ENCODE assay signal across 15 cellular contexts in genomic region chr20:13659288-13659687, GRCh38. TPM values are rescaled to one million over a fixed set of nuclear protein-coding genes. Genes with fewer than 3 reads are reported as not detected.
DNase-seq lines count a peak whose midpoint lies in the region; ATAC-seq and TF ChIP-seq lines count a peak whose summit lies in the region.
"Had no signal": no experiment of that assay in that cellular context is flagged by ENCODE, and none has a peak within 500 bp of the region (broad histone marks: within the 10 kb centered on the region; RNA-seq: fewer than 3 reads in every experiment).

No MANE protein-coding gene starts in this region.

- ATAC-seq in GM18858 (IDR thresholded peaks at IDR 0.05; ENCODE audit: unreplicated experiment): peak; percentile 98
- ATAC-seq in GM21619 (IDR thresholded peaks at IDR 0.05; ENCODE audit: unreplicated experiment): peak; percentile 91
- ATAC-seq in HG03139 (IDR thresholded peaks at IDR 0.05; ENCODE audit: unreplicated experiment): peak; percentile 88
- ATAC-seq in activated B cell treated with CpG ODN at 0.5 μM for 24 hours (ENCODE audit: low read depth): peak; percentile 97
- ATAC-seq: Right ventricle myocardium inferior, upper lobe of right lung had no signal

- no peaks in the 10 kb centered on the region for H3K9me3 Mint-ChIP-seq in activated B cell treated with CpG ODN at 0.5 μM for 24 hours
- H3K9me3 Mint-ChIP-seq: H9 had no signal

- intact Hi-C loops in activated B cell treated with CpG ODN at 0.5 μM for 24 hours (cut with micrococcal nuclease): loop anchor here (1.0 kb wide), 1 partner anchor 20 kb away; no protein-coding TSS in a partner anchor

- CTCF ChIA-PET in activated B cell treated with CpG ODN at 0.5 μM for 24 hours (lab: Charles Lee): no interaction called here
- CTCF ChIA-PET in HEK293T (lab: Yijun Ruan, JAX): interaction anchor here (0.6 kb wide), 1 partner anchor 397 kb away, joined by 3 read pairs; no protein-coding TSS in a partner anchor

- H3K4me1 Mint-ChIP-seq in activated B cell treated with CpG ODN at 0.5 μM for 24 hours: peaks cover 22% of the 10 kb centered on the region

- POLR2A ChIA-PET in activated B cell treated with CpG ODN at 0.5 μM for 24 hours (lab: Charles Lee): interaction anchor here (1.2 kb wide), 1 partner anchor 10 kb away, joined by 3 read pairs; no protein-coding TSS in a partner anchor
- POLR2A ChIA-PET in HEK293T (lab: Yijun Ruan, JAX): no interaction called here

- H3K36me3 Mint-ChIP-seq in activated B cell treated with CpG ODN at 0.5 μM for 24 hours (ENCODE audit: low read depth): no peaks in the 10 kb centered on the region

- DNase-seq in activated B cell treated with CpG ODN at 0.5 μM for 24 hours: peak; percentile 21
- DNase-seq in retina: no peak
- no peak for DNase-seq in NK-92 treated with Interleukin-12 subunit alpha and Interleukin-12 subunit beta, amount 100 ng/mL, for 24 hours (lab: John Stamatoyannopoulos, UW)
- DNase-seq in activated T-cell treated with anti-CD3 and anti-CD28 coated beads, Interleukin-2, amount 50 U/mL, for 48 hours: no peak
- no peak for DNase-seq in HEK293T (ENCODE audit: extremely low spot score)
- DNase-seq: aorta; DMS 273 treated with DMSO at 0.1 percent for 48 hours; H9; NCI-H1436; stimulated activated CD4-positive, alpha-beta T cell treated with anti-CD3 and anti-CD28 coated beads, Interleukin-4, amount 100 ng/mL, for 1 hour; upper lobe of right lung had no signal

- no peaks in the 10 kb centered on the region for H3K27me3 Mint-ChIP-seq in activated B cell treated with CpG ODN at 0.5 μM for 24 hours

- no peak for TF ChIP-seq CTCF in activated B cell treated with CpG ODN at 0.5 μM for 24 hours (IDR thresholded peaks at IDR 0.05)

- peak overlapping the region; percentile 14 for H3K27ac Mint-ChIP-seq in activated B cell treated with CpG ODN at 0.5 μM for 24 hours
- H3K27ac Mint-ChIP-seq: H9 had no signal

- H3K4me3 Mint-ChIP-seq in activated B cell treated with CpG ODN at 0.5 μM for 24 hours: peak overlapping the region; percentile 8
- H3K4me3 Mint-ChIP-seq: H9 had no signal

TF ChIP-seq in HEK293T, 16 proteins besides CTCF, POLR2A, EP300 and RAD21:
- TF ChIP-seq TARDBP (IDR thresholded peaks at IDR 0.05) (no peak), SUZ12 (IDR thresholded peaks at IDR 0.05) (no peak), SP1 (IDR thresholded peaks at IDR 0.05) (no peak), CTBP1 (IDR thresholded peaks at IDR 0.05; ENCODE audit: borderline replicate concordance) (no peak), PKNOX1 (IDR thresholded peaks at IDR 0.05) (no peak), NFRKB (IDR thresholded peaks at IDR 0.05) (no peak), HDGF (IDR thresholded peaks at IDR 0.05; ENCODE audit: borderline replicate concordance) (no peak), ARNT (IDR thresholded peaks at IDR 0.05) (no peak), ELF4 (IDR thresholded peaks at IDR 0.05) (no peak), FOXK2 (IDR thresholded peaks at IDR 0.05) (no peak), FOXM1 (IDR thresholded peaks at IDR 0.05; ENCODE audit: borderline replicate concordance) (no peak), L3MBTL2 (conservative IDR thresholded peaks at IDR 0.05) (no peak), BHLHE40 (IDR thresholded peaks at IDR 0.05; ENCODE audit: borderline replicate concordance) (no peak), ZNF384 (IDR thresholded peaks at IDR 0.05) (no peak), LEF1 (IDR thresholded peaks at IDR 0.05; ENCODE audit: borderline replicate concordance) (no peak), FOXA1 (IDR thresholded peaks at IDR 0.05) (no peak)

RNA-seq across cellular contexts. Expression of gene TASP1, which starts 20.6 kb away (rescaled TPM):
- 17.6 and 20.6 TPM in 2 replicates for total RNA-seq in activated B cell treated with CpG ODN at 0.5 μM for 24 hours
